30 cellular contexts compared by ENCODE assay signal in genomic region chr6:131776986-131777385, GRCh38. TPM values are rescaled to one million over a fixed set of nuclear protein-coding genes. Genes with fewer than 3 reads are reported as not detected.
"Had no signal": no experiment of that assay in that cellular context is flagged by ENCODE, and none has a peak within 500 bp of the region (broad histone marks: within the 10 kb centered on the region; RNA-seq: fewer than 3 reads in every experiment).

No MANE protein-coding gene starts in this region.

- H3K27ac ChIP-seq: neutrophil, parathyroid adenoma, psoas muscle, spleen, stomach, thyroid gland, tibial nerve, upper lobe of right lung, uterus had no signal

- H3K27ac Mint-ChIP-seq: naive B cell; naive thymus-derived CD8-positive, alpha-beta T cell; natural killer cell treated with Interleukin-12 subunit alpha and Interleukin-12 subunit beta and Interleukin-15 and Interleukin-18, amount 100 ng/mL, for 72 hours; nephron progenitor cell; progenitor cell of endocrine pancreas; stimulated activated naive B cell treated with anti-CD40 and anti-IgM and Interleukin-4, amounts not matched to agents 10 μg/mL and 1 μg/mL and 100 μg/mL, for 72 hours; stimulated activated naive CD8-positive, alpha-beta T cell treated with anti-CD3 and anti-CD28 coated beads, Interleukin-15, Interleukin-2, amounts not matched to agents 100 ng/mL and 50 ng/mL, for 24 hours; type B pancreatic cell had no signal

- H2AFZ ChIP-seq: parathyroid adenoma had no signal

- H3K9me3 ChIP-seq: neutrophil, psoas muscle, spleen, stomach, thoracic aorta, thyroid gland, tibial nerve, upper lobe of right lung, uterus had no signal

- DNase-seq: naive B cell; naive thymus-derived CD8-positive, alpha-beta T cell; nephron progenitor cell; nucleus accumbens; posterior cingulate gyrus; psoas muscle; right cardiac atrium; spleen; stimulated activated CD4-positive, alpha-beta T cell treated with anti-CD3 and anti-CD28 coated beads, Interleukin-12 subunit alpha, Interleukin-12 subunit beta, amount 100 ng/mL, for 4 hours; stimulated activated CD4-positive, alpha-beta T cell treated with anti-CD3 and anti-CD28 coated beads, Interleukin-1b, Interleukin-23, amount 100 ng/mL, for 48 hours; stimulated activated CD4-positive, alpha-beta T cell treated with anti-CD3 and anti-CD28 coated beads, Interleukin-4, amount 100 ng/mL, for 1 hour; stimulated activated CD4-positive, alpha-beta T cell treated with anti-CD3 and anti-CD28 coated beads, Interleukin-4, amount 100 ng/mL, for 4 hours; stimulated activated CD8-positive, alpha-beta memory T cell treated with anti-CD3 and anti-CD28 coated beads, Interleukin-4, amount 100 ng/mL, for 48 hours; stimulated activated naive B cell treated with anti-CD40 and anti-IgM and Interleukin-4, amounts not matched to agents 10 μg/mL and 1 μg/mL and 100 μg/mL, for 72 hours; stimulated activated naive CD4-positive, alpha-beta T cell treated with Interleukin-2 at 50 U/mL for 16 hours; stomach; thyroid gland; upper lobe of right lung; uterus had no signal

- H3K4me1 ChIP-seq: parathyroid adenoma, psoas muscle, spleen, upper lobe of right lung had no signal

- H3K27me3 ChIP-seq: neutrophil, spleen, stomach, thyroid gland, tibial nerve, upper lobe of right lung, uterus had no signal

- H3K9me3 Mint-ChIP-seq: naive thymus-derived CD8-positive, alpha-beta T cell; natural killer cell treated with Interleukin-12 subunit alpha and Interleukin-12 subunit beta and Interleukin-15 and Interleukin-18, amount 100 ng/mL, for 72 hours; nephron progenitor cell; neural crest cell; stimulated activated naive B cell treated with anti-CD40 and anti-IgM and Interleukin-4, amounts not matched to agents 10 μg/mL and 1 μg/mL and 100 μg/mL, for 72 hours; stimulated activated naive CD8-positive, alpha-beta T cell treated with anti-CD3 and anti-CD28 coated beads, Interleukin-15, Interleukin-2, amounts not matched to agents 100 ng/mL and 50 ng/mL, for 24 hours; type B pancreatic cell had no signal

- H3K4me3 ChIP-seq: psoas muscle, skin epidermis, spleen, stomach, thoracic aorta, thyroid gland, tibial nerve, upper lobe of right lung, uterus had no signal

- H3K9ac ChIP-seq: parathyroid adenoma had no signal

- H3K36me3 Mint-ChIP-seq: naive B cell; naive thymus-derived CD8-positive, alpha-beta T cell; natural killer cell treated with Interleukin-12 subunit alpha and Interleukin-12 subunit beta and Interleukin-15 and Interleukin-18, amount 100 ng/mL, for 72 hours; stimulated activated naive B cell treated with anti-CD40 and anti-IgM and Interleukin-4, amounts not matched to agents 10 μg/mL and 1 μg/mL and 100 μg/mL, for 72 hours; type B pancreatic cell had no signal

- H3K4me1 Mint-ChIP-seq: naive B cell; naive thymus-derived CD8-positive, alpha-beta T cell; nephron progenitor cell; neural crest cell had no signal

- H3K4me3 Mint-ChIP-seq: naive B cell; naive thymus-derived CD8-positive, alpha-beta T cell; natural killer cell treated with Interleukin-12 subunit alpha and Interleukin-12 subunit beta and Interleukin-15 and Interleukin-18, amount 100 ng/mL, for 72 hours; nephron progenitor cell; neural crest cell; stimulated activated naive B cell treated with anti-CD40 and anti-IgM and Interleukin-4, amounts not matched to agents 10 μg/mL and 1 μg/mL and 100 μg/mL, for 72 hours; stimulated activated naive CD8-positive, alpha-beta T cell treated with anti-CD3 and anti-CD28 coated beads, Interleukin-15, Interleukin-2, amounts not matched to agents 100 ng/mL and 50 ng/mL, for 24 hours; type B pancreatic cell had no signal

- H3K36me3 ChIP-seq: neutrophil, spleen, stomach, thoracic aorta, thyroid gland, tibial nerve, upper lobe of right lung, uterus had no signal

- ATAC-seq: naive thymus-derived CD8-positive, alpha-beta T cell; natural killer cell treated with Interleukin-12 subunit alpha and Interleukin-12 subunit beta and Interleukin-15 and Interleukin-18, amount 100 ng/mL, for 72 hours; psoas muscle; right cardiac atrium; sciatic nerve; stimulated activated naive B cell treated with anti-CD40 and anti-IgM and Interleukin-4, amounts not matched to agents 10 μg/mL and 1 μg/mL and 100 μg/mL, for 72 hours; upper lobe of right lung had no signal

- H3K79me2 ChIP-seq: parathyroid adenoma had no signal

RNA-seq across cellular contexts. Expression of gene ENPP1, which starts 30.8 kb away (rescaled TPM):
- polyA plus RNA-seq: naive thymus-derived CD8-positive, alpha-beta T cell had no signal
